1 cellular context compared by ENCODE assay signal in the genomic region with DNA sequence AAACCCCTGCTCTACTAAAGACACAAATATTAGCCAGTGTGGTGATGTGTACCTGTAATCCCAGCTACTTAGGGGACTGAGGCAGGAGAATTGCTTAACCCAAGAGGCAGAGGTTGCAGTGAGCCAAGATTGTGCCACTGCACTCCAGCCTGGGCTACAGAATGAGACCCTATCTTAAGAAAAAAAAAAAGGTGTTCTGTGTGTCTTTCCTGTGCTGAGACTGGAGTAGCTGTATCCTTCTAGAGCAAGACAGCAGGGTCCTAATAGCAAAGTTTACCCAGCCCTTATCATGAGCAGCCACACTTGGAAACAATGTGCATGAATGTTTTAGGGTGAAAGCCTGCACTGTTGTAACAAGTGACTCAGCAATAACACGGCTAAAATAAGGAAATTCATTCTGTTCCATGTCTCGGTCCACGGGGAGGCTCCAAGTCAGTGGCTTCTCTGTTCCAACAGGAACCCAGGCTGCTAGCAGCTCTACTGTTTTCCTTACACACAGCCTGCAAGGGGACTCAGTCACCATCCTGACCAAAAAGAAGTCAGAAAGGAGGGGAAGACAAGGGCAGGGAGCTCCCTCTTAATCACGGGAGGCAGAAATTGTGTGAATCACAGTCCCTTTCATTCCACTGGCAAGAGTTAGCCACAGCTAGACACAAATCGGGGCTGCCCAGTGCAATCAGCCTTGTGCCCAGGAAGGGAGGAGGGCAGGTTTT.
A peak's percentile ranks its signal among the peaks of the same experiment; 100 is the strongest.
TF ChIP-seq lines count a peak whose summit lies in the region.

No MANE protein-coding gene starts in this region.

TF ChIP-seq in K562, 482 proteins besides CTCF, POLR2A, EP300 and RAD21 (continued from another document and continues in another):
- TF ChIP-seq, protein P1, sequence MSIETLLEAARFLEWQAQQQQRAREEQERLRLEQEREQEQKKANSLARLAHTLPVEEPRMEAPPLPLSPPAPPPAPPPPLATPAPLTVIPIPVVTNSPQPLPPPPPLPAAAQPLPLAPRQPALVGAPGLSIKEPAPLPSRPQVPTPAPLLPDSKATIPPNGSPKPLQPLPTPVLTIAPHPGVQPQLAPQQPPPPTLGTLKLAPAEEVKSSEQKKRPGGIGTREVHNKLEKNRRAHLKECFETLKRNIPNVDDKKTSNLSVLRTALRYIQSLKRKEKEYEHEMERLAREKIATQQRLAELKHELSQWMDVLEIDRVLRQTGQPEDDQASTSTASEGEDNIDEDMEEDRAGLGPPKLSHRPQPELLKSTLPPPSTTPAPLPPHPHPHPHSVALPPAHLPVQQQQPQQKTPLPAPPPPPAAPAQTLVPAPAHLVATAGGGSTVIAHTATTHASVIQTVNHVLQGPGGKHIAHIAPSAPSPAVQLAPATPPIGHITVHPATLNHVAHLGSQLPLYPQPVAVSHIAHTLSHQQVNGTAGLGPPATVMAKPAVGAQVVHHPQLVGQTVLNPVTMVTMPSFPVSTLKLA (conservative IDR thresholded peaks at IDR 0.05) = peak; percentile 60 to 77
- TF ChIP-seq ZNF282 (CRISPR knock-in tag; IDR thresholded peaks at IDR 0.05) = no peak
- TF ChIP-seq ZKSCAN3 (CRISPR knock-in tag; IDR thresholded peaks at IDR 0.05) = no peak
- peak; percentile 100 for TF ChIP-seq MAFG (tag; conservative IDR thresholded peaks at IDR 0.05)
- TF ChIP-seq, protein P2, sequence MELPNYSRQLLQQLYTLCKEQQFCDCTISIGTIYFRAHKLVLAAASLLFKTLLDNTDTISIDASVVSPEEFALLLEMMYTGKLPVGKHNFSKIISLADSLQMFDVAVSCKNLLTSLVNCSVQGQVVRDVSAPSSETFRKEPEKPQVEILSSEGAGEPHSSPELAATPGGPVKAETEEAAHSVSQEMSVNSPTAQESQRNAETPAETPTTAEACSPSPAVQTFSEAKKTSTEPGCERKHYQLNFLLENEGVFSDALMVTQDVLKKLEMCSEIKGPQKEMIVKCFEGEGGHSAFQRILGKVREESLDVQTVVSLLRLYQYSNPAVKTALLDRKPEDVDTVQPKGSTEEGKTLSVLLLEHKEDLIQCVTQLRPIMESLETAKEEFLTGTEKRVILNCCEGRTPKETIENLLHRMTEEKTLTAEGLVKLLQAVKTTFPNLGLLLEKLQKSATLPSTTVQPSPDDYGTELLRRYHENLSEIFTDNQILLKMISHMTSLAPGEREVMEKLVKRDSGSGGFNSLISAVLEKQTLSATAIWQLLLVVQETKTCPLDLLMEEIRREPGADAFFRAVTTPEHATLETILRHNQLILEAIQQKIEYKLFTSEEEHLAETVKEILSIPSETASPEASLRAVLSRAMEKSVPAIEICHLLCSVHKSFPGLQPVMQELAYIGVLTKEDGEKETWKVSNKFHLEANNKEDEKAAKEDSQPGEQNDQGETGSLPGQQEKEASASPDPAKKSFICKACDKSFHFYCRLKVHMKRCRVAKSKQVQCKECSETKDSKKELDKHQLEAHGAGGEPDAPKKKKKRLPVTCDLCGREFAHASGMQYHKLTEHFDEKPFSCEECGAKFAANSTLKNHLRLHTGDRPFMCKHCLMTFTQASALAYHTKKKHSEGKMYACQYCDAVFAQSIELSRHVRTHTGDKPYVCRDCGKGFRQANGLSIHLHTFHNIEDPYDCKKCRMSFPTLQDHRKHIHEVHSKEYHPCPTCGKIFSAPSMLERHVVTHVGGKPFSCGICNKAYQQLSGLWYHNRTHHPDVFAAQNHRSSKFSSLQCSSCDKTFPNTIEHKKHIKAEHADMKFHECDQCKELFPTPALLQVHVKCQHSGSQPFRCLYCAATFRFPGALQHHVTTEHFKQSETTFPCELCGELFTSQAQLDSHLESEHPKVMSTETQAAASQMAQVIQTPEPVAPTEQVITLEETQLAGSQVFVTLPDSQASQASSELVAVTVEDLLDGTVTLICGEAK (IDR thresholded peaks at IDR 0.05) = no peak
- TF ChIP-seq, protein P2 (CRISPR knock-in tag; IDR thresholded peaks at IDR 0.05) = no peak
- TF ChIP-seq, protein P3, sequence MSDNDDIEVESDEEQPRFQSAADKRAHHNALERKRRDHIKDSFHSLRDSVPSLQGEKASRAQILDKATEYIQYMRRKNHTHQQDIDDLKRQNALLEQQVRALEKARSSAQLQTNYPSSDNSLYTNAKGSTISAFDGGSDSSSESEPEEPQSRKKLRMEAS (CRISPR knock-in tag; IDR thresholded peaks at IDR 0.05) = peak; percentile 42; the same call in 1 of the 2 replicates
- peak; percentile 63; the same call in 1 of the 2 replicates for TF ChIP-seq LCOR (CRISPR knock-in tag; IDR thresholded peaks at IDR 0.05)
- TF ChIP-seq SMARCC2 (IDR thresholded peaks at IDR 0.05; ENCODE audit: low read depth) = peak; percentile 95
- TF ChIP-seq SRSF9 (IDR thresholded peaks at IDR 0.05; ENCODE audit: borderline replicate concordance, low read depth, low read length) = no peak
- TF ChIP-seq, protein P4, sequence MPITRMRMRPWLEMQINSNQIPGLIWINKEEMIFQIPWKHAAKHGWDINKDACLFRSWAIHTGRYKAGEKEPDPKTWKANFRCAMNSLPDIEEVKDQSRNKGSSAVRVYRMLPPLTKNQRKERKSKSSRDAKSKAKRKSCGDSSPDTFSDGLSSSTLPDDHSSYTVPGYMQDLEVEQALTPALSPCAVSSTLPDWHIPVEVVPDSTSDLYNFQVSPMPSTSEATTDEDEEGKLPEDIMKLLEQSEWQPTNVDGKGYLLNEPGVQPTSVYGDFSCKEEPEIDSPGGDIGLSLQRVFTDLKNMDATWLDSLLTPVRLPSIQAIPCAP (CRISPR knock-in tag; IDR thresholded peaks at IDR 0.05; ENCODE audit: borderline replicate concordance) = no peak
- TF ChIP-seq CHCHD3 (CRISPR knock-in tag; IDR thresholded peaks at IDR 0.05) = no peak
- no peak for TF ChIP-seq GTF2E2 (tag; IDR thresholded peaks at IDR 0.05)
- no peak for TF ChIP-seq ZNF586 (CRISPR knock-in tag; conservative IDR thresholded peaks at IDR 0.05)
- peak; percentile 91 for TF ChIP-seq JUND (IDR thresholded peaks at IDR 0.05; ENCODE audit: borderline replicate concordance, low read depth, low read length)
- TF ChIP-seq JUND (tag; IDR thresholded peaks at IDR 0.05; ENCODE audit: borderline replicate concordance, low read depth, low read length) = peak; percentile 85; the same call in 2 of the 3 replicates
- TF ChIP-seq SUPT5H (IDR thresholded peaks at IDR 0.05) = no peak
- TF ChIP-seq PCBP1 (IDR thresholded peaks at IDR 0.05; ENCODE audit: low read depth, low read length, poor library complexity, severe bottlenecking) = no peak
- peak; percentile 37; the same call in 1 of the 2 replicates for TF ChIP-seq MTA1 (IDR thresholded peaks at IDR 0.05; ENCODE audit: borderline replicate concordance)
- no peak for TF ChIP-seq IFI16 (CRISPR knock-in tag; IDR thresholded peaks at IDR 0.05)
- TF ChIP-seq, protein P5, sequence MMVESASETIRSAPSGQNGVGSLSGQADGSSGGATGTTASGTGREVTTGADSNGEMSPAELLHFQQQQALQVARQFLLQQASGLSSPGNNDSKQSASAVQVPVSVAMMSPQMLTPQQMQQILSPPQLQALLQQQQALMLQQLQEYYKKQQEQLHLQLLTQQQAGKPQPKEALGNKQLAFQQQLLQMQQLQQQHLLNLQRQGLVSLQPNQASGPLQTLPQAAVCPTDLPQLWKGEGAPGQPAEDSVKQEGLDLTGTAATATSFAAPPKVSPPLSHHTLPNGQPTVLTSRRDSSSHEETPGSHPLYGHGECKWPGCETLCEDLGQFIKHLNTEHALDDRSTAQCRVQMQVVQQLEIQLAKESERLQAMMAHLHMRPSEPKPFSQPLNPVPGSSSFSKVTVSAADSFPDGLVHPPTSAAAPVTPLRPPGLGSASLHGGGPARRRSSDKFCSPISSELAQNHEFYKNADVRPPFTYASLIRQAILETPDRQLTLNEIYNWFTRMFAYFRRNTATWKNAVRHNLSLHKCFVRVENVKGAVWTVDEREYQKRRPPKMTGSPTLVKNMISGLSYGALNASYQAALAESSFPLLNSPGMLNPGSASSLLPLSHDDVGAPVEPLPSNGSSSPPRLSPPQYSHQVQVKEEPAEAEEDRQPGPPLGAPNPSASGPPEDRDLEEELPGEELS (CRISPR knock-in tag; IDR thresholded peaks at IDR 0.05; ENCODE audit: borderline replicate concordance) = no peak
- no peak for TF ChIP-seq POLR2H (tag; IDR thresholded peaks at IDR 0.05; ENCODE audit: low read depth)
- no peak for TF ChIP-seq ILF3 (IDR thresholded peaks at IDR 0.05; ENCODE audit: borderline replicate concordance)
- TF ChIP-seq, protein P6, sequence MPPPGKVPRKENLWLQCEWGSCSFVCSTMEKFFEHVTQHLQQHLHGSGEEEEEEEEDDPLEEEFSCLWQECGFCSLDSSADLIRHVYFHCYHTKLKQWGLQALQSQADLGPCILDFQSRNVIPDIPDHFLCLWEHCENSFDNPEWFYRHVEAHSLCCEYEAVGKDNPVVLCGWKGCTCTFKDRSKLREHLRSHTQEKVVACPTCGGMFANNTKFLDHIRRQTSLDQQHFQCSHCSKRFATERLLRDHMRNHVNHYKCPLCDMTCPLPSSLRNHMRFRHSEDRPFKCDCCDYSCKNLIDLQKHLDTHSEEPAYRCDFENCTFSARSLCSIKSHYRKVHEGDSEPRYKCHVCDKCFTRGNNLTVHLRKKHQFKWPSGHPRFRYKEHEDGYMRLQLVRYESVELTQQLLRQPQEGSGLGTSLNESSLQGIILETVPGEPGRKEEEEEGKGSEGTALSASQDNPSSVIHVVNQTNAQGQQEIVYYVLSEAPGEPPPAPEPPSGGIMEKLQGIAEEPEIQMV (tag; conservative IDR thresholded peaks at IDR 0.05; ENCODE audit: low read depth) = no peak
- no peak for TF ChIP-seq HMG20B (CRISPR knock-in tag; IDR thresholded peaks at IDR 0.05)
- peak; percentile 76; the same call in 1 of the 2 replicates for TF ChIP-seq CC2D1A (IDR thresholded peaks at IDR 0.05)
- TF ChIP-seq, protein P7, sequence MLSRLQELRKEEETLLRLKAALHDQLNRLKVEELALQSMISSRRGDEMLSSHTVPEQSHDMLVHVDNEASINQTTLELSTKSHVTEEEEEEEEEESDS (CRISPR knock-in tag; IDR thresholded peaks at IDR 0.05) = no peak
- no peak for TF ChIP-seq ZNF134 (CRISPR knock-in tag; conservative IDR thresholded peaks at IDR 0.05)
- TF ChIP-seq, protein P8, sequence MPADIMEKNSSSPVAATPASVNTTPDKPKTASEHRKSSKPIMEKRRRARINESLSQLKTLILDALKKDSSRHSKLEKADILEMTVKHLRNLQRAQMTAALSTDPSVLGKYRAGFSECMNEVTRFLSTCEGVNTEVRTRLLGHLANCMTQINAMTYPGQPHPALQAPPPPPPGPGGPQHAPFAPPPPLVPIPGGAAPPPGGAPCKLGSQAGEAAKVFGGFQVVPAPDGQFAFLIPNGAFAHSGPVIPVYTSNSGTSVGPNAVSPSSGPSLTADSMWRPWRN (IDR thresholded peaks at IDR 0.05; ENCODE audit: low read depth) = peak; percentile 80
- TF ChIP-seq, protein P9, sequence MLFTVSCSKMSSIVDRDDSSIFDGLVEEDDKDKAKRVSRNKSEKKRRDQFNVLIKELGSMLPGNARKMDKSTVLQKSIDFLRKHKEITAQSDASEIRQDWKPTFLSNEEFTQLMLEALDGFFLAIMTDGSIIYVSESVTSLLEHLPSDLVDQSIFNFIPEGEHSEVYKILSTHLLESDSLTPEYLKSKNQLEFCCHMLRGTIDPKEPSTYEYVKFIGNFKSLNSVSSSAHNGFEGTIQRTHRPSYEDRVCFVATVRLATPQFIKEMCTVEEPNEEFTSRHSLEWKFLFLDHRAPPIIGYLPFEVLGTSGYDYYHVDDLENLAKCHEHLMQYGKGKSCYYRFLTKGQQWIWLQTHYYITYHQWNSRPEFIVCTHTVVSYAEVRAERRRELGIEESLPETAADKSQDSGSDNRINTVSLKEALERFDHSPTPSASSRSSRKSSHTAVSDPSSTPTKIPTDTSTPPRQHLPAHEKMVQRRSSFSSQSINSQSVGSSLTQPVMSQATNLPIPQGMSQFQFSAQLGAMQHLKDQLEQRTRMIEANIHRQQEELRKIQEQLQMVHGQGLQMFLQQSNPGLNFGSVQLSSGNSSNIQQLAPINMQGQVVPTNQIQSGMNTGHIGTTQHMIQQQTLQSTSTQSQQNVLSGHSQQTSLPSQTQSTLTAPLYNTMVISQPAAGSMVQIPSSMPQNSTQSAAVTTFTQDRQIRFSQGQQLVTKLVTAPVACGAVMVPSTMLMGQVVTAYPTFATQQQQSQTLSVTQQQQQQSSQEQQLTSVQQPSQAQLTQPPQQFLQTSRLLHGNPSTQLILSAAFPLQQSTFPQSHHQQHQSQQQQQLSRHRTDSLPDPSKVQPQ (CRISPR knock-in tag; IDR thresholded peaks at IDR 0.05; ENCODE audit: borderline replicate concordance) = no peak
- TF ChIP-seq ZSCAN32 (CRISPR knock-in tag; IDR thresholded peaks at IDR 0.05) = no peak
- TF ChIP-seq HDAC3 (IDR thresholded peaks at IDR 0.05; ENCODE audit: borderline replicate concordance, partially characterized antibody) = peak; percentile 74
- TF ChIP-seq, protein P10, sequence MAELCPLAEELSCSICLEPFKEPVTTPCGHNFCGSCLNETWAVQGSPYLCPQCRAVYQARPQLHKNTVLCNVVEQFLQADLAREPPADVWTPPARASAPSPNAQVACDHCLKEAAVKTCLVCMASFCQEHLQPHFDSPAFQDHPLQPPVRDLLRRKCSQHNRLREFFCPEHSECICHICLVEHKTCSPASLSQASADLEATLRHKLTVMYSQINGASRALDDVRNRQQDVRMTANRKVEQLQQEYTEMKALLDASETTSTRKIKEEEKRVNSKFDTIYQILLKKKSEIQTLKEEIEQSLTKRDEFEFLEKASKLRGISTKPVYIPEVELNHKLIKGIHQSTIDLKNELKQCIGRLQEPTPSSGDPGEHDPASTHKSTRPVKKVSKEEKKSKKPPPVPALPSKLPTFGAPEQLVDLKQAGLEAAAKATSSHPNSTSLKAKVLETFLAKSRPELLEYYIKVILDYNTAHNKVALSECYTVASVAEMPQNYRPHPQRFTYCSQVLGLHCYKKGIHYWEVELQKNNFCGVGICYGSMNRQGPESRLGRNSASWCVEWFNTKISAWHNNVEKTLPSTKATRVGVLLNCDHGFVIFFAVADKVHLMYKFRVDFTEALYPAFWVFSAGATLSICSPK (IDR thresholded peaks at IDR 0.05; ENCODE audit: borderline replicate concordance) = no peak
- peak; percentile 99 for TF ChIP-seq NFE2L1 (tag; IDR thresholded peaks at IDR 0.05; ENCODE audit: borderline replicate concordance, low read depth)
- no peak for TF ChIP-seq POLR2G (IDR thresholded peaks at IDR 0.05; ENCODE audit: low read depth, low read length)
